In the genomic region with DNA sequence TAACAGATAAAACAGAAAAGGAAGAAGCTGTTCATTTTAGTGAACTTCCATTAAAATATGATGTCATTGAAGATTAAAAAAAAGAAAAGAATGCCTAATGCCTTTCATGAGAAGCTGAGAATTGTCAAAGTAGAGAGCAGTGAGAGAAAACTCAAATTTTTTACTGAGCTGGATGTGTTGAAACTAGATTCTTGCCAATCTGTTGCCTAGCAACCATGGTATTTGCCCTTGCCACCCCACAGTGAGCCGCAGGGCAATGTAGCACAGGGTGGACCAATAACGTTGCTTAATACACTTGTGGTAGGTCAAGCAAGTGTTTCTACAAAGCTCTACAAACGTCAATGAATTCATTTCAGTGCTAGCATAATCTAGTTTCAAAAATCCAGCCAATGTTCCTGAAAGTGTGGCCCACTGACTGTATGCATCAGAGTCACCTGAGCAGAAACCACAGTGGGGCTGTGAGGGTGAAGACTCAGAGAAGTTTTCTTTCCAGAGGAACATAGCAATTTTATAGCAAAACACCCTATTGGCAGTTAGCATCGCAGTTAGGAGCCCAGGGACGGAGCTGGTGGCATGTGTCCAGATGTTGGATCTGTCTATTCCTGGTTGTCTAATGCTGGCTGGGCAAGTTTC, we compare ENCODE assay signal across 9 cellular contexts.
DNase-seq lines count a peak whose midpoint lies in the region; ATAC-seq, FAIRE-seq and TF ChIP-seq lines count a peak whose summit lies in the region.
"Had no signal": no experiment of that assay in that cellular context is flagged by ENCODE, and none has a peak within 500 bp of the region (broad histone marks: within the 10 kb centered on the region; RNA-seq: fewer than 3 reads in every experiment).

No MANE protein-coding gene starts in this region.

- no peak overlapping the region for H2AK5ac ChIP-seq in neuronal stem cell (ENCODE audit: low read depth, low read length)

- peak; percentile 46 for ATAC-seq in HG03457 (IDR thresholded peaks at IDR 0.05; ENCODE audit: unreplicated experiment)

- H3K27ac ChIP-seq in fibroblast of lung (ENCODE audit: insufficient read depth, low read length) = peak overlapping the region; percentile 78
- no peak overlapping the region for H3K27ac ChIP-seq in neuronal stem cell (replicated peaks; ENCODE audit: low read length)
- peak overlapping the region in 1 of 2 donors; percentile 20 for H3K27ac ChIP-seq in small intestine (ENCODE audit: low read depth in 1 of 2, low read length in 1 of 2)

- H3K4ac ChIP-seq in neuronal stem cell (ENCODE audit: low read length) = no peak overlapping the region

- H2BK15ac ChIP-seq in neuronal stem cell (ENCODE audit: low read length) = no peak overlapping the region

- H3K79me1 ChIP-seq in neuronal stem cell (ENCODE audit: low read depth, low read length) = no peaks in the 10 kb centered on the region

- peak overlapping the region; percentile 44 for H2BK5ac ChIP-seq in neuronal stem cell (ENCODE audit: low read length)

- H4K8ac ChIP-seq in neuronal stem cell (ENCODE audit: low read depth, low read length) = peak overlapping the region; percentile 43

- peaks cover 7% of the 10 kb centered on the region for H3K4me1 ChIP-seq in fibroblast of lung (ENCODE audit: control insufficient read depth, extremely low read depth, insufficient read depth, low read length)
- peaks cover 11 to 22% of the 10 kb centered on the region in 2 donors for H3K4me1 ChIP-seq in neuronal stem cell (ENCODE audit: control insufficient read depth in 2 of 2, insufficient read depth in 1 of 2, low read depth in 1 of 2, low read length in 2 of 2)
- H3K4me1 ChIP-seq in small intestine (ENCODE audit: control insufficient read depth in 2 of 2, insufficient read depth in 1 of 2, low read depth in 1 of 2, low read length in 1 of 2) = no peaks in the 10 kb centered on the region

- DNase-seq in activated CD4-positive, alpha-beta T cell treated with anti-CD3 and anti-CD28 coated beads for 48 hours = peak; percentile 42
- DNase-seq in activated CD4-positive, alpha-beta T cell treated with anti-CD3 and anti-CD28 coated beads, Interleukin-2, amount 50 U/mL, for 48 hours = no peak
- peak; percentile 82 for DNase-seq in SKM-1 treated with dmso at 0.1 percent for 144 hours (lab: John Stamatoyannopoulos, UW; ENCODE audit: unreplicated experiment)
- DNase-seq in fibroblast of lung (ENCODE audit: low read depth in 2 of 2) = peak; percentile 82 to 97
- DNase-seq in neuronal stem cell (ENCODE audit: low spot score) = no peak
- no peak for DNase-seq in GM13976 (ENCODE audit: low spot score)
- DNase-seq in small intestine = no peak
- DNase-seq: DND-41 had no signal

- H2BK12ac ChIP-seq in neuronal stem cell (ENCODE audit: low read length) = no peak overlapping the region

- no peak overlapping the region for H3K14ac ChIP-seq in neuronal stem cell (ENCODE audit: low read length)

- no CpG with 5 or more reads among the region's 5 CpGs for WGBS in neuronal stem cell (ENCODE audit: extremely low coverage in 2 of 2, insufficient read length in 2 of 2, insufficient replicate concordance in 1 of 2), 2 donors
- WGBS in small intestine, 3 donors = 27 to 42% (median 36%) methylated on average over 5 of the region's 5 CpGs

- H3K9ac ChIP-seq in fibroblast of lung (ENCODE audit: insufficient read depth, low read length) (peak overlapping the region; percentile 4), neuronal stem cell (ENCODE audit: low read depth, low read length, poor library complexity) (no peak overlapping the region)

- H3K23ac ChIP-seq in neuronal stem cell (ENCODE audit: low read depth, low read length, poor library complexity) = no peak overlapping the region

- H4K91ac ChIP-seq in neuronal stem cell (ENCODE audit: low read depth, low read length, poor library complexity) = no peak overlapping the region

- no peak overlapping the region for H3K18ac ChIP-seq in neuronal stem cell (ENCODE audit: low read length)

- no peak overlapping the region for H2BK120ac ChIP-seq in neuronal stem cell (ENCODE audit: low read depth, low read length)

- no peaks in the 10 kb centered on the region for H3K9me3 ChIP-seq in fibroblast of lung (ENCODE audit: control insufficient read depth, insufficient read depth, low read depth, low read length)
- H3K9me3 ChIP-seq in neuronal stem cell (replicated peaks in 1 of 2; ENCODE audit: control insufficient read depth in 2 of 2, insufficient read depth in 1 of 2, low read depth in 1 of 2, low read length in 2 of 2) = no peaks in the 10 kb centered on the region
- H3K9me3 ChIP-seq in small intestine (ENCODE audit: control insufficient read depth, low read depth) = no peaks in the 10 kb centered on the region

- in situ Hi-C loops in GM13976 (cut with MboI; ENCODE audit: low sequenced_read_pairs, unreplicated experiment) = no loop called here

- no peaks in the 10 kb centered on the region for H3K27me3 ChIP-seq in fibroblast of lung (ENCODE audit: control insufficient read depth, insufficient read depth, low read length)
- H3K27me3 ChIP-seq in neuronal stem cell (ENCODE audit: control insufficient read depth in 3 of 3, insufficient read depth in 3 of 3, low read depth in 1 of 3, low read length in 3 of 3) = no peaks in the 10 kb centered on the region
- no peaks in the 10 kb centered on the region for H3K27me3 ChIP-seq in small intestine (ENCODE audit: control insufficient read depth in 2 of 2, insufficient read depth in 2 of 2, low read length in 2 of 2)

- H4K20me1 ChIP-seq in fibroblast of lung (ENCODE audit: control insufficient read depth, extremely low read depth, insufficient read depth, low read length) = no peaks in the 10 kb centered on the region

- TF ChIP-seq CTCF in fibroblast of lung (conservative IDR thresholded peaks at IDR 0.05 in 1 of 2, IDR thresholded peaks at IDR 0.05 in 1 of 2; ENCODE audit: low read depth in 1 of 2, low read length in 2 of 2) = no peak
- TF ChIP-seq CTCF in GM13976 (IDR thresholded peaks at IDR 0.05; ENCODE audit: borderline replicate concordance, control extremely low read depth, extremely low read depth, insufficient read depth, missing control alignments) = no peak

- no peaks in the 10 kb centered on the region for H3K79me2 ChIP-seq in fibroblast of lung (ENCODE audit: control insufficient read depth, insufficient read depth, low read length)

- H3K4me3 ChIP-seq in fibroblast of lung (replicated peaks in 1 of 4; ENCODE audit: control extremely low read depth in 1 of 4, insufficient read depth in 1 of 4, low read depth in 3 of 4, low read length in 4 of 4) (peak overlapping the region in 1 of 4 experiments; percentile 20), neuronal stem cell (ENCODE audit: low read length in 2 of 2) (no peak overlapping the region), small intestine (ENCODE audit: low read depth in 1 of 2, low read length in 2 of 2) (no peak overlapping the region)

- H3K4me2 ChIP-seq in fibroblast of lung (ENCODE audit: extremely low read depth, insufficient read depth, low read length) = peak overlapping the region; percentile 74
- H3K4me2 ChIP-seq in neuronal stem cell (ENCODE audit: insufficient read depth, low read length, poor library complexity, severe bottlenecking) = peak overlapping the region; percentile 11

- H2AFZ ChIP-seq in fibroblast of lung (ENCODE audit: low read length) (no peak overlapping the region), neuronal stem cell (ENCODE audit: low read length) (peak overlapping the region; percentile 53)

- H3K36me3 ChIP-seq in fibroblast of lung (ENCODE audit: control insufficient read depth, insufficient read depth, low read length) = no peaks in the 10 kb centered on the region
- no peaks in the 10 kb centered on the region for H3K36me3 ChIP-seq in neuronal stem cell (replicated peaks in 1 of 2; ENCODE audit: control insufficient read depth in 2 of 2, insufficient read depth in 2 of 2, low read length in 2 of 2)
- H3K36me3 ChIP-seq in small intestine (ENCODE audit: control insufficient read depth in 2 of 2, insufficient read depth in 2 of 2, low read length in 2 of 2) = no peaks in the 10 kb centered on the region

- FAIRE-seq in small intestine (lab: Jason Lieb, UNC) = no peak

Comparison
In these comparisons a context has a peak if more than half of its experiments do, and no peak if none do; other contexts are left out.
1. DNase-seq: peak in activated CD4-positive, alpha-beta T cell treated with anti-CD3 and anti-CD28 coated beads for 48 hours (single experiment), SKM-1 treated with dmso at 0.1 percent for 144 hours (single experiment) and fibroblast of lung (2 of 2); none in activated CD4-positive, alpha-beta T cell treated with anti-CD3 and anti-CD28 coated beads, Interleukin-2, amount 50 U/mL, for 48 hours (0 of 2), neuronal stem cell (single experiment), GM13976 (single experiment) and small intestine (single experiment).